ENCODE assay signal across 8 cellular contexts in the genomic region with DNA sequence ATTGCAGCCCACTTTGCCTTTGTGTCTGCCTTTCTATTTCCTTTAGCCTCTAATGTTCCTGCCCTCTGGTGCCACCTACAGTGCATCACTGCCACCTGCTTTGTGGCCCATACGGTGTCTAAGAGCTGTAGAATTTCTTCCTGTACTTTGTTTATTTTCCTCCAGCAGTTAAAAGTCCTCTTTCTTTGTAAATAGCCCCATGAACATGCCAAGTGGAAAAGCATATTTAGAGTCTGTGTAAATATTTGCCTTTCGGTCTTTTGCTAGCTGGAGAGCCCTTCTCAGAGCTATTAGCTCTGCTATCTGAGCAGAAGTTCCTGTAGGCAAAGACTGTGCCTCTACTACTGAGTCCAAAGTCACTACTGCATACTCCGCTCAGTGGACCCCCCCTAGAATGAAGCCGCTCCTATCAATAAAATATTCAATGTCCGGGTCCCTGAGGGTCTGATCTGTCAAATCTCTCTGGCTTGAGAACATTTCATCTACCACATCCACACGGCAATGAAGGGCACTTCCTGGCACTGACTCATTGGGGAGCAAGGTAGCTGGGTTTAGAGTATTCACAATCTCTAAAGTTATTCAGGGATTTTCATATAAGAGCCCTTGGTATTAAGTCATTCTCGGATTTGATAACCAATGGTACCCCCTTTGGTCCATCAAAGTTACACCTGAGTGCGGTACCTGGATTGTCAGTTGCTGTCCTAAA. TPM values are rescaled to one million over a fixed set of nuclear protein-coding genes. Genes with fewer than 3 reads are reported as not detected.
A peak's percentile ranks its signal among the peaks of the same experiment; 100 is the strongest.
DNase-seq lines count a peak whose midpoint lies in the region; ATAC-seq, FAIRE-seq and TF ChIP-seq lines count a peak whose summit lies in the region.

No MANE protein-coding gene starts in this region.

- intact Hi-C loops in activated naive CD4-positive, alpha-beta T cell treated with anti-CD3 and anti-CD28 coated beads for 36 hours (cut with micrococcal nuclease): loop anchor here (1.0 to 10.0 kb wide), 6 partner anchors 51 to 1551 kb away; partner anchors contain the start of gene SULT1B1

- no peak overlapping the region for H3K27ac Mint-ChIP-seq in CD8-positive, alpha-beta memory T cell
- no peak overlapping the region for H3K27ac Mint-ChIP-seq in activated naive CD4-positive, alpha-beta T cell treated with anti-CD3 and anti-CD28 coated beads for 36 hours

- no peaks in the 10 kb centered on the region for H3K4me1 ChIP-seq in CD8-positive, alpha-beta memory T cell (ENCODE audit: insufficient read depth, low read length)
- peaks cover 2 to 12% (median 4%) of the 10 kb centered on the region in 4 donors for H3K4me1 ChIP-seq in liver (ENCODE audit: control insufficient read depth in 4 of 4, insufficient read depth in 4 of 4, low read length in 3 of 4)

- WGBS in liver: 37% methylated on average over 8 of the region's 8 CpGs

- peak; percentile 87 for TF ChIP-seq CTCF in liver (IDR thresholded peaks at IDR 0.05; ENCODE audit: low read depth, low read length, missing input control)

- H3K36me3 ChIP-seq in CD8-positive, alpha-beta memory T cell (ENCODE audit: insufficient read depth, low read length): no peaks in the 10 kb centered on the region
- H3K36me3 ChIP-seq in liver (ENCODE audit: control insufficient read depth in 4 of 4, insufficient read depth in 3 of 4, low read depth in 1 of 4, low read length in 3 of 4): no peaks in the 10 kb centered on the region

- ATAC-seq in GM19025 (IDR thresholded peaks at IDR 0.05; ENCODE audit: low read depth, unreplicated experiment) (peak; percentile 93), HG03159 (IDR thresholded peaks at IDR 0.05; ENCODE audit: unreplicated experiment) (peak; percentile 98)

- peak in 3 of 5 donors; percentile 7 to 56 (median 54) for DNase-seq in CD8-positive, alpha-beta memory T cell
- peak; percentile 76 for DNase-seq in NCI-H774 (lab: John Stamatoyannopoulos, UW)
- DNase-seq in activated naive CD4-positive, alpha-beta T cell treated with anti-CD3 and anti-CD28 coated beads for 36 hours: peak; percentile 78
- DNase-seq in T1000 (lab: John Stamatoyannopoulos, UW): no peak
- no peak for DNase-seq in RCC 7860 (ENCODE audit: low spot score)

- H3K27me3 Mint-ChIP-seq in CD8-positive, alpha-beta memory T cell: no peaks in the 10 kb centered on the region
- H3K27me3 Mint-ChIP-seq in activated naive CD4-positive, alpha-beta T cell treated with anti-CD3 and anti-CD28 coated beads for 36 hours (ENCODE audit: low read depth): no peaks in the 10 kb centered on the region

- TF ChIP-seq RAD21 in liver (IDR thresholded peaks at IDR 0.05): peak; percentile 95

- H3K4me1 Mint-ChIP-seq in CD8-positive, alpha-beta memory T cell: peaks cover 0 to 5% (median 0%) of the 10 kb centered on the region in 3 donors
- H3K4me1 Mint-ChIP-seq in activated naive CD4-positive, alpha-beta T cell treated with anti-CD3 and anti-CD28 coated beads for 36 hours (ENCODE audit: low read depth): peaks cover 6% of the 10 kb centered on the region

- CTCF ChIA-PET in CD8-positive, alpha-beta memory T cell (lab: Charles Lee): interaction anchor here (0.7 to 1.6 kb wide), 5 partner anchors 8 to 137 kb away, joined by 3 to 6 read pairs (median 3); partner anchors contain the start of gene SULT1B1
- CTCF ChIA-PET in activated naive CD4-positive, alpha-beta T cell treated with anti-CD3 and anti-CD28 coated beads for 36 hours (lab: Charles Lee): interaction anchor here (0.6 to 2.8 kb wide), 27 partner anchors 9 to 342 kb away, joined by 3 to 19 read pairs (median 4); no protein-coding TSS in a partner anchor

- H3K36me3 Mint-ChIP-seq in CD8-positive, alpha-beta memory T cell: no peaks in the 10 kb centered on the region
- H3K36me3 Mint-ChIP-seq in activated naive CD4-positive, alpha-beta T cell treated with anti-CD3 and anti-CD28 coated beads for 36 hours (ENCODE audit: low read depth): no peaks in the 10 kb centered on the region

- peaks cover 0 to 3% (median 0%) of the 10 kb centered on the region in 5 donors for H3K9me3 Mint-ChIP-seq in CD8-positive, alpha-beta memory T cell
- H3K9me3 Mint-ChIP-seq in activated naive CD4-positive, alpha-beta T cell treated with anti-CD3 and anti-CD28 coated beads for 36 hours: peaks cover 2% of the 10 kb centered on the region

- H3K9ac ChIP-seq in liver (ENCODE audit: low read depth in 1 of 2, low read length in 2 of 2): no peak overlapping the region

- no peaks in the 10 kb centered on the region for H3K9me3 ChIP-seq in CD8-positive, alpha-beta memory T cell (ENCODE audit: low read length)
- no peaks in the 10 kb centered on the region for H3K9me3 ChIP-seq in liver (ENCODE audit: control insufficient read depth in 4 of 4, low read length in 3 of 4)

- FAIRE-seq in RCC 7860 (lab: Jason Lieb, UNC): no peak

- H3K4me3 Mint-ChIP-seq in CD8-positive, alpha-beta memory T cell: no peak overlapping the region
- no peak overlapping the region for H3K4me3 Mint-ChIP-seq in activated naive CD4-positive, alpha-beta T cell treated with anti-CD3 and anti-CD28 coated beads for 36 hours

- H3K4me3 ChIP-seq in CD8-positive, alpha-beta memory T cell (ENCODE audit: low read length): no peak overlapping the region
- no peak overlapping the region for H3K4me3 ChIP-seq in liver (ENCODE audit: low read depth in 1 of 3, low read length in 3 of 3)

- no peaks in the 10 kb centered on the region for H3K27me3 ChIP-seq in CD8-positive, alpha-beta memory T cell (ENCODE audit: insufficient read depth, low read length, poor library complexity, severe bottlenecking)
- H3K27me3 ChIP-seq in liver (ENCODE audit: control insufficient read depth in 4 of 4, insufficient read depth in 4 of 4, low read length in 3 of 4): no peaks in the 10 kb centered on the region

- H3K27ac ChIP-seq in CD8-positive, alpha-beta memory T cell (ENCODE audit: low read depth, low read length): no peak overlapping the region
- H3K27ac ChIP-seq in liver (ENCODE audit: low read depth in 1 of 2, low read length in 2 of 2): peak overlapping the region; percentile 9 to 59

- POLR2A ChIA-PET in CD8-positive, alpha-beta memory T cell (lab: Charles Lee): no interaction called here

TF ChIP-seq in liver, 16 proteins besides CTCF, POLR2A, EP300 and RAD21 (continues in another document):
- TF ChIP-seq MAX (IDR thresholded peaks at IDR 0.05) (peak; percentile 80), FOXA2 (IDR thresholded peaks at IDR 0.05) (peak; percentile 94), YY1 (IDR thresholded peaks at IDR 0.05) (peak; percentile 56), RXRA (IDR thresholded peaks at IDR 0.05) (peak; percentile 75 to 78), GABPA (IDR thresholded peaks at IDR 0.05 in 1 of 2, conservative IDR thresholded peaks at IDR 0.05 in 1 of 2) (no peak), JUND (IDR thresholded peaks at IDR 0.05) (peak; percentile 47 to 71), HNF4G (IDR thresholded peaks at IDR 0.05) (peak; percentile 67), TAF1 (conservative IDR thresholded peaks at IDR 0.05) (peak; percentile 25), FOXA1 (IDR thresholded peaks at IDR 0.05) (peak; percentile 96), REST (IDR thresholded peaks at IDR 0.05) (peak; percentile 41), NR2F2 (IDR thresholded peaks at IDR 0.05) (no peak)
- TF ChIP-seq, protein P1, sequence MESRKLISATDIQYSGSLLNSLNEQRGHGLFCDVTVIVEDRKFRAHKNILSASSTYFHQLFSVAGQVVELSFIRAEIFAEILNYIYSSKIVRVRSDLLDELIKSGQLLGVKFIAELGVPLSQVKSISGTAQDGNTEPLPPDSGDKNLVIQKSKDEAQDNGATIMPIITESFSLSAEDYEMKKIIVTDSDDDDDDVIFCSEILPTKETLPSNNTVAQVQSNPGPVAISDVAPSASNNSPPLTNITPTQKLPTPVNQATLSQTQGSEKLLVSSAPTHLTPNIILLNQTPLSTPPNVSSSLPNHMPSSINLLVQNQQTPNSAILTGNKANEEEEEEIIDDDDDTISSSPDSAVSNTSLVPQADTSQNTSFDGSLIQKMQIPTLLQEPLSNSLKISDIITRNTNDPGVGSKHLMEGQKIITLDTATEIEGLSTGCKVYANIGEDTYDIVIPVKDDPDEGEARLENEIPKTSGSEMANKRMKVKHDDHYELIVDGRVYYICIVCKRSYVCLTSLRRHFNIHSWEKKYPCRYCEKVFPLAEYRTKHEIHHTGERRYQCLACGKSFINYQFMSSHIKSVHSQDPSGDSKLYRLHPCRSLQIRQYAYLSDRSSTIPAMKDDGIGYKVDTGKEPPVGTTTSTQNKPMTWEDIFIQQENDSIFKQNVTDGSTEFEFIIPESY (IDR thresholded peaks at IDR 0.05): peak; percentile 58

RNA-seq across cellular contexts. Expression of gene SULT1E1, which starts 36.3 kb away (rescaled TPM):
- not detected for total RNA-seq in CD8-positive, alpha-beta memory T cell
- polyA plus RNA-seq in CD8-positive, alpha-beta memory T cell: not detected
- not detected for total RNA-seq in activated naive CD4-positive, alpha-beta T cell treated with anti-CD3 and anti-CD28 coated beads for 36 hours
- 10 to 100 TPM; 14.7 to 63.0 TPM for total RNA-seq in liver
- polyA plus RNA-seq in liver: 10 to 100 TPM in 1 of 2 donors, 1 to 10 TPM in 1; 1.8 to 26.0 TPM

Comparison
In these comparisons a context has a peak if more than half of its experiments do, and no peak if none do; other contexts are left out.
1. DNase-seq: peak in CD8-positive, alpha-beta memory T cell (3 of 5), NCI-H774 (single experiment) and activated naive CD4-positive, alpha-beta T cell treated with anti-CD3 and anti-CD28 coated beads for 36 hours (single experiment); none in T1000 (single experiment) and RCC 7860 (single experiment).
2. RNA of gene SULT1E1, which starts 36.3 kb away (total RNA-seq): 14.7 to 63.0 TPM in liver; not detected in CD8-positive, alpha-beta memory T cell and not detected in activated naive CD4-positive, alpha-beta T cell treated with anti-CD3 and anti-CD28 coated beads for 36 hours; every median in the first group is over 10 times any median in the second.